8 cellular contexts compared by ENCODE assay signal in genomic region chr1:3068400-3069361, GRCh38. TPM values are rescaled to one million over a fixed set of nuclear protein-coding genes. Genes with fewer than 3 reads are reported as not detected.
A peak's percentile ranks its signal among the peaks of the same experiment; 100 is the strongest.
DNase-seq lines count a peak whose midpoint lies in the region; ATAC-seq and TF ChIP-seq lines count a peak whose summit lies in the region.

PRDM16 (plus strand) TSS chr1:3069203; CDS start chr1:3069260, 57 bp downstream.

- TF ChIP-seq CTCF in chondrocyte (IDR thresholded peaks at IDR 0.05) (no peak), right lobe of liver (IDR thresholded peaks at IDR 0.05) (no peak), GM10266 (IDR thresholded peaks at IDR 0.05; ENCODE audit: control insufficient read depth, insufficient read depth, low read depth, missing control alignments) (no peak)

- no peaks in the 10 kb centered on the region for H3K36me3 ChIP-seq in CD4-positive, alpha-beta memory T cell (ENCODE audit: insufficient read depth, low read length)
- no peaks in the 10 kb centered on the region for H3K36me3 ChIP-seq in right lobe of liver

- no peak for TF ChIP-seq POLR2A in right lobe of liver (IDR thresholded peaks at IDR 0.05)

- peaks cover 0 to 4% (median 2%) of the 10 kb centered on the region in 4 donors for H3K4me1 Mint-ChIP-seq in CD4-positive, alpha-beta memory T cell
- H3K4me1 Mint-ChIP-seq in chondrocyte (ENCODE audit: low read depth) = peaks cover 10% of the 10 kb centered on the region

- no peak within 1 kb of the TSS for H3K4me3 ChIP-seq in CD4-positive, alpha-beta memory T cell (ENCODE audit: low read length in 2 of 2)
- peak within 1 kb of the TSS; percentile 62 to 65 (median 63) for H3K4me3 ChIP-seq in right lobe of liver

- 2% methylated on average over 50 of the region's 110 CpGs for WGBS in right lobe of liver (ENCODE audit: insufficient coverage, low coverage, low lambda C conversion rate, missing lambda C conversion rate)

- peaks cover 9 to 16% of the 10 kb centered on the region in 2 donors for H3K27me3 Mint-ChIP-seq in CD4-positive, alpha-beta memory T cell
- H3K27me3 Mint-ChIP-seq in chondrocyte (ENCODE audit: low read depth) = peaks cover 14% of the 10 kb centered on the region

- no peaks in the 10 kb centered on the region for H3K4me1 ChIP-seq in CD4-positive, alpha-beta memory T cell (ENCODE audit: insufficient read depth, low read length)
- peaks cover 0 to 18% (median 1%) of the 10 kb centered on the region in 4 donors for H3K4me1 ChIP-seq in right lobe of liver

- ATAC-seq in right lobe of liver = no peak
- ATAC-seq in stimulated activated naive CD8-positive, alpha-beta T cell treated with anti-CD3 and anti-CD28 coated beads, Interleukin-15, Interleukin-2, amounts not matched to agents 100 U/mL and 50 U/mL, for 24 hours = no peak
- ATAC-seq in GM19351 (IDR thresholded peaks at IDR 0.05; ENCODE audit: unreplicated experiment) = no peak

- no peak for DNase-seq in CD4-positive, alpha-beta memory T cell
- DNase-seq in NCI-H2196 (lab: John Stamatoyannopoulos, UW; ENCODE audit: unreplicated experiment) = peak; percentile 51
- peak; percentile 72 for DNase-seq in chondrocyte (ENCODE audit: low spot score)
- peak in 2 of 3 donors; percentile 26 to 53 for DNase-seq in right lobe of liver
- DNase-seq in stimulated activated naive CD8-positive, alpha-beta T cell treated with anti-CD3 and anti-CD28 coated beads, Interleukin-15, Interleukin-2, amounts not matched to agents 100 U/mL and 50 U/mL, for 24 hours = peak; percentile 39
- no peak for DNase-seq in GM10266 (ENCODE audit: extremely low spot score)
- DNase-seq in kidney glomerular epithelial cell (lab: John Stamatoyannopoulos, UW) = no peak

- no peaks in the 10 kb centered on the region for H3K27me3 ChIP-seq in CD4-positive, alpha-beta memory T cell (ENCODE audit: insufficient read depth, low read length)
- H3K27me3 ChIP-seq in right lobe of liver = peaks cover 0 to 34% of the 10 kb centered on the region in 2 donors

- H3K9me3 Mint-ChIP-seq in CD4-positive, alpha-beta memory T cell = no peaks in the 10 kb centered on the region
- H3K9me3 Mint-ChIP-seq in chondrocyte (ENCODE audit: low read depth) = no peaks in the 10 kb centered on the region

- H3K27ac ChIP-seq in CD4-positive, alpha-beta memory T cell (ENCODE audit: low read depth, low read length) = no peak within 1 kb of the TSS
- H3K27ac ChIP-seq in right lobe of liver = no peak within 1 kb of the TSS

- H3K9me3 ChIP-seq in CD4-positive, alpha-beta memory T cell (ENCODE audit: control insufficient read depth in 1 of 2, low read length in 2 of 2) = no peaks in the 10 kb centered on the region
- H3K9me3 ChIP-seq in right lobe of liver = no peaks in the 10 kb centered on the region

- no peaks in the 10 kb centered on the region for H3K36me3 Mint-ChIP-seq in CD4-positive, alpha-beta memory T cell
- peaks cover 3% of the 10 kb centered on the region for H3K36me3 Mint-ChIP-seq in chondrocyte (ENCODE audit: low read depth)

- peak within 1 kb of the TSS; percentile 78 to 91 (median 83) for H3K4me3 Mint-ChIP-seq in CD4-positive, alpha-beta memory T cell
- H3K4me3 Mint-ChIP-seq in chondrocyte (ENCODE audit: unreplicated experiment) = peak within 1 kb of the TSS; percentile 84

- CTCF ChIA-PET in CD4-positive, alpha-beta memory T cell (lab: Charles Lee; ENCODE audit: partially characterized antibody) = no interaction called here

- POLR2A ChIA-PET in CD4-positive, alpha-beta memory T cell (lab: Charles Lee; ENCODE audit: partially characterized antibody) = no interaction called here

- H3K27ac Mint-ChIP-seq in CD4-positive, alpha-beta memory T cell = no peak within 1 kb of the TSS
- H3K27ac Mint-ChIP-seq in chondrocyte (ENCODE audit: unreplicated experiment) = peak within 1 kb of the TSS; percentile 94

- intact Hi-C loops in CD4-positive, alpha-beta memory T cell (cut with micrococcal nuclease) = no loop called here
- intact Hi-C loops in right lobe of liver (cut with DNase I) = loop anchor here in 1 of 2 donors (5.0 kb wide), 1 partner anchor 214 kb away; no protein-coding TSS in a partner anchor

RNA-seq across cellular contexts. Expression of gene PRDM16, which starts in this region (rescaled TPM):
- not detected for total RNA-seq in CD4-positive, alpha-beta memory T cell
- polyA plus RNA-seq in CD4-positive, alpha-beta memory T cell = not detected
- total RNA-seq in chondrocyte = 10.4 to 19.0 TPM (median 18.3 TPM) in 3 replicates
- under 1 TPM; 0.06 to 0.75 (median 0.28) TPM for total RNA-seq in right lobe of liver

Comparison
In these comparisons a context has a peak if more than half of its experiments do, and no peak if none do; other contexts are left out.
1. Peak in DNase-seq and H3K4me3 ChIP-seq in right lobe of liver; RNA of the gene not detected or under 1 TPM.
2. DNase-seq: peak in NCI-H2196 (single experiment), chondrocyte (single experiment) and stimulated activated naive CD8-positive, alpha-beta T cell treated with anti-CD3 and anti-CD28 coated beads, Interleukin-15, Interleukin-2, amounts not matched to agents 100 U/mL and 50 U/mL, for 24 hours (single experiment); none in CD4-positive, alpha-beta memory T cell (0 of 5), GM10266 (single experiment) and kidney glomerular epithelial cell (single experiment).